In the genomic region with DNA sequence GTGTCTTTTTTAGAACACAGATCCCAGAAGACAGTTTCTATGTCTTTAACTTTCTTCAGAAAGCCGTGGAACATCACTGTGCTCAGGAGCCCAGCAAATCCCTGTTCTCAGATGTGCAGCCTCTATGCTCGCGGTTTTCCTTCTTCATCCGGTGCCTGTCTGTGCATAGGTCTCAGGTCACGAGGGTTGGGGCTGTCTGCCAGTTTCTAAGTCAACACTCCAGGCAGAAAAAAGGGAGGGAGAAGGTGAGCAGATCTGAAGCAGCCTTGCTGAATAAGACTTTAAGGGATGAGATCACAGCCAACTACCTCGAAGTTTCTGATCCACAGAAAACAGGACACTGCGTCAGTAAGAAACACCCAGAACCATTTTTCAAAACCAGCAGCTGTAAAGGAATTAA, we compare ENCODE assay signal across 18 cellular contexts.
"Had no signal": no experiment of that assay in that cellular context is flagged by ENCODE, and none has a peak within 500 bp of the region (broad histone marks: within the 10 kb centered on the region; RNA-seq: fewer than 3 reads in every experiment).

No MANE protein-coding gene starts in this region.

- H3K27ac ChIP-seq: brain microvascular endothelial cell, foreskin keratinocyte, neural progenitor cell, psoas muscle, suprapubic skin had no signal

- H3K4me3 Mint-ChIP-seq: activated CD8-positive, alpha-beta T cell treated with anti-CD3 and anti-CD28 coated beads for 36 hours; activated naive CD8-positive, alpha-beta T cell treated with anti-CD3 and anti-CD28 coated beads for 36 hours; activated T-helper 1 cell treated with anti-CD3 and anti-CD28 coated beads, Interleukin-12 subunit alpha, Interleukin-12 subunit beta, Interleukin-2, Interleukin-4 antibody, amounts not matched to agents 30 ng/mL and 10 ng/mL and 1 ng/mL, durations not matched to agents 14 hours and 24 hours and 36 hours; dendritic cell treated with granulocyte-macrophage colony-stimulating factor and Interleukin-4, amounts not matched to agents 40 ng/mL and 50 ng/mL, for 4 days; naive B cell; neural progenitor cell; type B pancreatic cell; WTC11 had no signal

- ATAC-seq: activated CD8-positive, alpha-beta T cell treated with anti-CD3 and anti-CD28 coated beads for 36 hours; foreskin keratinocyte; psoas muscle; sciatic nerve; stimulated activated naive CD8-positive, alpha-beta T cell treated with anti-CD3 and anti-CD28 coated beads, Interleukin-15, Interleukin-2, amounts not matched to agents 100 U/mL and 50 U/mL, for 24 hours; WTC11 had no signal

- DNase-seq: activated CD4-positive, alpha-beta T cell treated with anti-CD3 and anti-CD28 coated beads for 48 hours; activated CD8-positive, alpha-beta memory T cell treated with anti-CD3 and anti-CD28 coated beads, Interleukin-2, amount 50 U/mL, for 4 hours; activated CD8-positive, alpha-beta T cell treated with anti-CD3 and anti-CD28 coated beads for 36 hours; activated naive CD8-positive, alpha-beta T cell treated with anti-CD3 and anti-CD28 coated beads for 36 hours; brain microvascular endothelial cell; effector memory CD4-positive, alpha-beta T cell; foreskin keratinocyte; naive B cell; psoas muscle; stimulated activated naive CD8-positive, alpha-beta T cell treated with anti-CD3 and anti-CD28 coated beads, Interleukin-15, Interleukin-2, amounts not matched to agents 100 U/mL and 50 U/mL, for 24 hours; T-helper 2 cell had no signal

- H3K27ac Mint-ChIP-seq: activated CD8-positive, alpha-beta T cell treated with anti-CD3 and anti-CD28 coated beads for 36 hours; activated naive CD8-positive, alpha-beta T cell treated with anti-CD3 and anti-CD28 coated beads for 36 hours; activated T-helper 1 cell treated with anti-CD3 and anti-CD28 coated beads, Interleukin-12 subunit alpha, Interleukin-12 subunit beta, Interleukin-2, Interleukin-4 antibody, amounts not matched to agents 30 ng/mL and 10 ng/mL and 1 ng/mL, durations not matched to agents 14 hours and 24 hours and 36 hours; dendritic cell treated with granulocyte-macrophage colony-stimulating factor and Interleukin-4, amounts not matched to agents 40 ng/mL and 50 ng/mL, for 4 days; naive B cell; neural progenitor cell; type B pancreatic cell; WTC11 had no signal

- H3K4me1 Mint-ChIP-seq: activated naive CD8-positive, alpha-beta T cell treated with anti-CD3 and anti-CD28 coated beads for 36 hours; naive B cell; neural progenitor cell had no signal

- H3K36me3 Mint-ChIP-seq: activated naive CD8-positive, alpha-beta T cell treated with anti-CD3 and anti-CD28 coated beads for 36 hours; naive B cell; neural progenitor cell; type B pancreatic cell; WTC11 had no signal

- H3K9me3 Mint-ChIP-seq: activated CD8-positive, alpha-beta T cell treated with anti-CD3 and anti-CD28 coated beads for 36 hours; activated naive CD8-positive, alpha-beta T cell treated with anti-CD3 and anti-CD28 coated beads for 36 hours; activated T-helper 1 cell treated with anti-CD3 and anti-CD28 coated beads, Interleukin-12 subunit alpha, Interleukin-12 subunit beta, Interleukin-2, Interleukin-4 antibody, amounts not matched to agents 30 ng/mL and 10 ng/mL and 1 ng/mL, durations not matched to agents 14 hours and 24 hours and 36 hours; dendritic cell treated with granulocyte-macrophage colony-stimulating factor and Interleukin-4, amounts not matched to agents 40 ng/mL and 50 ng/mL, for 4 days; neural progenitor cell; type B pancreatic cell; WTC11 had no signal

- H3K4me3 ChIP-seq: neural progenitor cell, psoas muscle, suprapubic skin had no signal
